ENCODE assay signal across 9 cellular contexts in genomic region chr12:106986135-106986534, GRCh38. TPM values are rescaled to one million over a fixed set of nuclear protein-coding genes. Genes with fewer than 3 reads are reported as not detected.
DNase-seq lines count a peak whose midpoint lies in the region; ATAC-seq, FAIRE-seq and TF ChIP-seq lines count a peak whose summit lies in the region.
"Had no signal": no experiment of that assay in that cellular context is flagged by ENCODE, and none has a peak within 500 bp of the region (broad histone marks: within the 10 kb centered on the region; RNA-seq: fewer than 3 reads in every experiment).

No MANE protein-coding gene starts in this region.

- no peak overlapping the region for H2AFZ ChIP-seq in astrocyte (ENCODE audit: low read depth, low read length)

- H3K36me3 Mint-ChIP-seq in activated T-cell treated with anti-CD3 and anti-CD28 coated beads, Interleukin-2, amount 50 U/mL, for 4 hours (ENCODE audit: insufficient read depth), result peaks cover 23% of the 10 kb centered on the region
- peaks cover 5% of the 10 kb centered on the region for H3K36me3 Mint-ChIP-seq in astrocyte (ENCODE audit: low read depth, unreplicated experiment)

- H3K4me3 Mint-ChIP-seq in activated T-cell treated with anti-CD3 and anti-CD28 coated beads, Interleukin-2, amount 50 U/mL, for 4 hours, result peak overlapping the region; percentile 92
- H3K4me3 Mint-ChIP-seq in astrocyte (ENCODE audit: unreplicated experiment), result peak overlapping the region; percentile 88

- H3K36me3 ChIP-seq in astrocyte (ENCODE audit: insufficient read depth, low read length), result no peaks in the 10 kb centered on the region
- peaks cover 0 to 3% (median 1%) of the 10 kb centered on the region in 4 donors for H3K36me3 ChIP-seq in liver (ENCODE audit: control insufficient read depth in 4 of 4, insufficient read depth in 3 of 4, low read depth in 1 of 4, low read length in 3 of 4)
- peaks cover 0 to 8% (median 0%) of the 10 kb centered on the region in 3 donors for H3K36me3 ChIP-seq in tibial artery

- H3K9ac ChIP-seq in astrocyte (ENCODE audit: low read length) (peak overlapping the region; percentile 88), liver (ENCODE audit: low read depth in 1 of 2, low read length in 2 of 2) (peak overlapping the region; percentile 59 to 93)

- FAIRE-seq in astrocyte (lab: Jason Lieb, UNC), result no peak

- H4K20me1 ChIP-seq in astrocyte (ENCODE audit: insufficient read depth, low read length), result peaks cover 9% of the 10 kb centered on the region

- H3K27me3 Mint-ChIP-seq in activated T-cell treated with anti-CD3 and anti-CD28 coated beads, Interleukin-2, amount 50 U/mL, for 4 hours (ENCODE audit: low read depth), result no peaks in the 10 kb centered on the region
- no peaks in the 10 kb centered on the region for H3K27me3 Mint-ChIP-seq in astrocyte (ENCODE audit: low read depth, unreplicated experiment)

- ATAC-seq in activated T-cell treated with anti-CD3 and anti-CD28 coated beads, Interleukin-2, amount 50 U/mL, for 4 hours, result no peak
- ATAC-seq in HG02938 (IDR thresholded peaks at IDR 0.05; ENCODE audit: unreplicated experiment), result no peak

- intact Hi-C loops in tibial artery (cut with DNase I; ENCODE audit: low total_unique reads), result loop anchor here (2.0 kb wide), 1 partner anchor 29 kb away; no protein-coding TSS in a partner anchor

- DNase-seq in activated T-cell treated with anti-CD3 and anti-CD28 coated beads, Interleukin-2, amount 50 U/mL, for 4 hours, result no peak
- DNase-seq in activated T-cell treated with anti-CD3 and anti-CD28 coated beads, Interleukin-2, amount 50 U/mL, for 1 hour, result no peak
- DNase-seq in astrocyte (ENCODE audit: low read depth), result no peak
- DNase-seq in tibial artery, result no peak
- no peak for DNase-seq in stimulated activated naive CD4-positive, alpha-beta T cell treated with Interleukin-2 at 50 U/mL for 16 hours (lab: John Stamatoyannopoulos, UW)
- no peak for DNase-seq in NCI-H2107 treated with DMSO at 0.1 percent for 48 hours (lab: John Stamatoyannopoulos, UW; ENCODE audit: unreplicated experiment)
- DNase-seq: EL had no signal

- peak overlapping the region; percentile 82 for H3K27ac ChIP-seq in astrocyte (ENCODE audit: low read depth, low read length)
- peak overlapping the region; percentile 69 to 90 for H3K27ac ChIP-seq in liver (ENCODE audit: low read depth in 1 of 2, low read length in 2 of 2)
- H3K27ac ChIP-seq in tibial artery, result peak overlapping the region; percentile 93 to 95

- no peaks in the 10 kb centered on the region for H3K27me3 ChIP-seq in astrocyte (ENCODE audit: insufficient read depth, low read length)
- H3K27me3 ChIP-seq in liver (ENCODE audit: control insufficient read depth in 4 of 4, insufficient read depth in 4 of 4, low read length in 3 of 4), result no peaks in the 10 kb centered on the region
- no peaks in the 10 kb centered on the region for H3K27me3 ChIP-seq in tibial artery

- peak overlapping the region; percentile 71 for H3K4me3 ChIP-seq in astrocyte (ENCODE audit: insufficient read depth, low read depth, low read length)
- H3K4me3 ChIP-seq in liver (ENCODE audit: low read depth in 1 of 3, low read length in 3 of 3), result peak overlapping the region; percentile 49 to 75 (median 55)
- peak overlapping the region; percentile 69 to 81 for H3K4me3 ChIP-seq in tibial artery

- H3K27ac Mint-ChIP-seq in astrocyte (ENCODE audit: unreplicated experiment), result peak overlapping the region; percentile 43

- peaks cover 44% of the 10 kb centered on the region for H3K4me1 Mint-ChIP-seq in activated T-cell treated with anti-CD3 and anti-CD28 coated beads, Interleukin-2, amount 50 U/mL, for 4 hours (ENCODE audit: low read depth)
- peaks cover 16% of the 10 kb centered on the region for H3K4me1 Mint-ChIP-seq in astrocyte (ENCODE audit: low read depth, unreplicated experiment)

- peaks cover 11% of the 10 kb centered on the region for H3K9me3 Mint-ChIP-seq in activated T-cell treated with anti-CD3 and anti-CD28 coated beads, Interleukin-2, amount 50 U/mL, for 4 hours
- H3K9me3 Mint-ChIP-seq in astrocyte (ENCODE audit: unreplicated experiment), result no peaks in the 10 kb centered on the region

- peak overlapping the region; percentile 87 for H3K4me2 ChIP-seq in astrocyte (ENCODE audit: low read length)

- TF ChIP-seq RAD21 in liver (IDR thresholded peaks at IDR 0.05), result no peak

- TF ChIP-seq CTCF in astrocyte (IDR thresholded peaks at IDR 0.05; ENCODE audit: insufficient read depth, low read depth, low read length) (no peak), liver (IDR thresholded peaks at IDR 0.05; ENCODE audit: low read depth, low read length, missing input control) (no peak), tibial artery (IDR thresholded peaks at IDR 0.05) (no peak)

- H3K4me1 ChIP-seq in astrocyte (ENCODE audit: insufficient read depth, low read length) (peaks cover 6% of the 10 kb centered on the region), liver (ENCODE audit: control insufficient read depth in 4 of 4, insufficient read depth in 4 of 4, low read length in 3 of 4) (peaks cover 6 to 16% (median 13%) of the 10 kb centered on the region in 4 donors), tibial artery (peaks cover 0 to 40% (median 31%) of the 10 kb centered on the region in 4 donors)

- peaks cover 11% of the 10 kb centered on the region for H3K79me2 ChIP-seq in astrocyte (ENCODE audit: insufficient read depth, low read length)

- H3K9me3 ChIP-seq in astrocyte (ENCODE audit: insufficient read depth, low read depth, low read length), result no peaks in the 10 kb centered on the region
- H3K9me3 ChIP-seq in liver (ENCODE audit: control insufficient read depth in 4 of 4, low read length in 3 of 4), result no peaks in the 10 kb centered on the region
- H3K9me3 ChIP-seq in tibial artery, result no peaks in the 10 kb centered on the region

- 27% methylated on average over 4 of the region's 4 CpGs for WGBS in liver

TF ChIP-seq in liver, 16 proteins besides CTCF, POLR2A, EP300 and RAD21:
- TF ChIP-seq SP1 (IDR thresholded peaks at IDR 0.05), result no peak
- TF ChIP-seq, protein P1, sequence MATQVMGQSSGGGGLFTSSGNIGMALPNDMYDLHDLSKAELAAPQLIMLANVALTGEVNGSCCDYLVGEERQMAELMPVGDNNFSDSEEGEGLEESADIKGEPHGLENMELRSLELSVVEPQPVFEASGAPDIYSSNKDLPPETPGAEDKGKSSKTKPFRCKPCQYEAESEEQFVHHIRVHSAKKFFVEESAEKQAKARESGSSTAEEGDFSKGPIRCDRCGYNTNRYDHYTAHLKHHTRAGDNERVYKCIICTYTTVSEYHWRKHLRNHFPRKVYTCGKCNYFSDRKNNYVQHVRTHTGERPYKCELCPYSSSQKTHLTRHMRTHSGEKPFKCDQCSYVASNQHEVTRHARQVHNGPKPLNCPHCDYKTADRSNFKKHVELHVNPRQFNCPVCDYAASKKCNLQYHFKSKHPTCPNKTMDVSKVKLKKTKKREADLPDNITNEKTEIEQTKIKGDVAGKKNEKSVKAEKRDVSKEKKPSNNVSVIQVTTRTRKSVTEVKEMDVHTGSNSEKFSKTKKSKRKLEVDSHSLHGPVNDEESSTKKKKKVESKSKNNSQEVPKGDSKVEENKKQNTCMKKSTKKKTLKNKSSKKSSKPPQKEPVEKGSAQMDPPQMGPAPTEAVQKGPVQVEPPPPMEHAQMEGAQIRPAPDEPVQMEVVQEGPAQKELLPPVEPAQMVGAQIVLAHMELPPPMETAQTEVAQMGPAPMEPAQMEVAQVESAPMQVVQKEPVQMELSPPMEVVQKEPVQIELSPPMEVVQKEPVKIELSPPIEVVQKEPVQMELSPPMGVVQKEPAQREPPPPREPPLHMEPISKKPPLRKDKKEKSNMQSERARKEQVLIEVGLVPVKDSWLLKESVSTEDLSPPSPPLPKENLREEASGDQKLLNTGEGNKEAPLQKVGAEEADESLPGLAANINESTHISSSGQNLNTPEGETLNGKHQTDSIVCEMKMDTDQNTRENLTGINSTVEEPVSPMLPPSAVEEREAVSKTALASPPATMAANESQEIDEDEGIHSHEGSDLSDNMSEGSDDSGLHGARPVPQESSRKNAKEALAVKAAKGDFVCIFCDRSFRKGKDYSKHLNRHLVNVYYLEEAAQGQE (IDR thresholded peaks at IDR 0.05), result no peak
- no peak for TF ChIP-seq NR2F2 (IDR thresholded peaks at IDR 0.05)
- TF ChIP-seq, protein P2, sequence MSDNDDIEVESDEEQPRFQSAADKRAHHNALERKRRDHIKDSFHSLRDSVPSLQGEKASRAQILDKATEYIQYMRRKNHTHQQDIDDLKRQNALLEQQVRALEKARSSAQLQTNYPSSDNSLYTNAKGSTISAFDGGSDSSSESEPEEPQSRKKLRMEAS (IDR thresholded peaks at IDR 0.05), result no peak
- no peak for TF ChIP-seq YY1 (IDR thresholded peaks at IDR 0.05)
- no peak for TF ChIP-seq GABPA (IDR thresholded peaks at IDR 0.05 in 1 of 2, conservative IDR thresholded peaks at IDR 0.05 in 1 of 2)
- TF ChIP-seq ATF3 (IDR thresholded peaks at IDR 0.05), result no peak
- TF ChIP-seq, protein P3, sequence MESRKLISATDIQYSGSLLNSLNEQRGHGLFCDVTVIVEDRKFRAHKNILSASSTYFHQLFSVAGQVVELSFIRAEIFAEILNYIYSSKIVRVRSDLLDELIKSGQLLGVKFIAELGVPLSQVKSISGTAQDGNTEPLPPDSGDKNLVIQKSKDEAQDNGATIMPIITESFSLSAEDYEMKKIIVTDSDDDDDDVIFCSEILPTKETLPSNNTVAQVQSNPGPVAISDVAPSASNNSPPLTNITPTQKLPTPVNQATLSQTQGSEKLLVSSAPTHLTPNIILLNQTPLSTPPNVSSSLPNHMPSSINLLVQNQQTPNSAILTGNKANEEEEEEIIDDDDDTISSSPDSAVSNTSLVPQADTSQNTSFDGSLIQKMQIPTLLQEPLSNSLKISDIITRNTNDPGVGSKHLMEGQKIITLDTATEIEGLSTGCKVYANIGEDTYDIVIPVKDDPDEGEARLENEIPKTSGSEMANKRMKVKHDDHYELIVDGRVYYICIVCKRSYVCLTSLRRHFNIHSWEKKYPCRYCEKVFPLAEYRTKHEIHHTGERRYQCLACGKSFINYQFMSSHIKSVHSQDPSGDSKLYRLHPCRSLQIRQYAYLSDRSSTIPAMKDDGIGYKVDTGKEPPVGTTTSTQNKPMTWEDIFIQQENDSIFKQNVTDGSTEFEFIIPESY (IDR thresholded peaks at IDR 0.05), result no peak
TF ChIP-seq in liver: peak in this region for 0.

RNA-seq across cellular contexts. Expression of gene MTERF2, which starts 0.8 kb away (rescaled TPM):
- 1 to 10 TPM; 3.5 to 4.1 (median 3.8) TPM for total RNA-seq in activated T-cell treated with anti-CD3 and anti-CD28 coated beads, Interleukin-2, amount 50 U/mL, for 4 hours
- 4.5 and 5.1 TPM in 2 replicates for total RNA-seq in astrocyte
- total RNA-seq in liver, result 10 to 100 TPM; 13.6 to 13.8 TPM
- 10 to 100 TPM in 1 of 2 donors, 1 to 10 TPM in 1; 6.4 to 18.9 TPM for polyA plus RNA-seq in liver

RNA-seq across cellular contexts. Expression of gene TMEM263, which starts 30.4 kb away (rescaled TPM):
- total RNA-seq in activated T-cell treated with anti-CD3 and anti-CD28 coated beads, Interleukin-2, amount 50 U/mL, for 4 hours, result 10 to 100 TPM; 13.5 to 16.2 (median 16.1) TPM
- total RNA-seq in astrocyte (160 and 174 TPM in 2 replicates), liver (10 to 100 TPM; 21.8 to 38.0 TPM)
- polyA plus RNA-seq in liver, result 10 to 100 TPM; 21.4 to 22.1 TPM
